1 cellular context compared by ENCODE assay signal in the genomic region with DNA sequence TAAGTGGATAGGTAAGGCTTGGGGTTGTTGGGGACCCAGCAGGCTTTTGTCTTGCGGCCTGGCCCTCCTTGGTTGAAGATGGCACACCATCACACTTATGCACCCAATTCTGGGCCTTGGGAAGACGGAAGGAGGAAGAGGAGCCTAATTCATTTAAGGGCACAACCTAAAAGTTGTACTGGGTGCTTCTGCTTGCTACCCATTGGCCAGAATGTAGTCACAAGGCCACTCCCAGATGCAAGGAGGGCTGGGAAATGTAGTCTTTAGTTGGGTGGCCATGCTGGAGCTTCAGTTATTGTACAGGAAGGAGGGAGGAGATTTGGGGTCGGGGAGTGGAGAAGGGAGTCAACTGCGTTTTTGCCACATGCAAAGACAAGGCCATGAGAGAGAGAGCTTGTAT.
TF ChIP-seq lines count a peak whose summit lies in the region.

No MANE protein-coding gene starts in this region.

TF ChIP-seq in K562, 482 proteins besides CTCF, POLR2A, EP300 and RAD21 (continued from another document):
- TF ChIP-seq ETS1 (conservative IDR thresholded peaks at IDR 0.05; ENCODE audit: control insufficient read depth, low read depth, low read length) (0 out of 2 replicates have a peak, but pooled peaks have one; percentile 38), TFAP4 (CRISPR knock-in tag; IDR thresholded peaks at IDR 0.05; ENCODE audit: borderline replicate concordance) (peak; percentile 17; the same call in 1 of the 2 replicates), TRIM28 (IDR thresholded peaks at IDR 0.05) (no peak), NR4A1 (CRISPR knock-in tag; IDR thresholded peaks at IDR 0.05) (no peak), NR4A1 (tag; IDR thresholded peaks at IDR 0.05) (no peak), SLC30A9 (CRISPR knock-in tag; IDR thresholded peaks at IDR 0.05) (no peak), SIX5 (IDR thresholded peaks at IDR 0.05; ENCODE audit: borderline replicate concordance in 1 of 2, insufficient read depth in 1 of 2, low read depth in 1 of 2, low read length in 2 of 2) (peak; percentile 76 to 78), SMARCB1 (IDR thresholded peaks at IDR 0.05; ENCODE audit: insufficient read length, low read depth) (no peak), CREM (IDR thresholded peaks at IDR 0.05; ENCODE audit: low read depth) (peak; percentile 55), ZNF143 (CRISPR knock-in tag; IDR thresholded peaks at IDR 0.05) (peak; percentile 85), ZC3H8 (IDR thresholded peaks at IDR 0.05) (no peak), ZFPM2 (CRISPR knock-in tag; IDR thresholded peaks at IDR 0.05) (no peak), MGA (IDR thresholded peaks at IDR 0.05) (no peak), RAD51 (IDR thresholded peaks at IDR 0.05; ENCODE audit: borderline replicate concordance, low read depth) (peak; percentile 64; the same call in 1 of the 2 replicates), ELF1 (tag; IDR thresholded peaks at IDR 0.05) (peak; percentile 32; the same call in 1 of the 2 replicates), CUX1 (CRISPR knock-in tag; IDR thresholded peaks at IDR 0.05) (no peak), EHMT2 (IDR thresholded peaks at IDR 0.05) (peak; percentile 26; the same call in 1 of the 2 replicates), HCFC1 (IDR thresholded peaks at IDR 0.05; ENCODE audit: low read depth, low read length) (peak; percentile 89), YY1 (IDR thresholded peaks at IDR 0.05; ENCODE audit: borderline replicate concordance in 1 of 3, control insufficient read depth in 1 of 3, extremely low read depth in 1 of 3, insufficient read depth in 3 of 3, insufficient read length in 1 of 3, insufficient replicate concordance in 2 of 3, low read depth in 1 of 3, low read length in 2 of 3) (peak; percentile 27 to 92 (median 78))
- TF ChIP-seq, protein P1, sequence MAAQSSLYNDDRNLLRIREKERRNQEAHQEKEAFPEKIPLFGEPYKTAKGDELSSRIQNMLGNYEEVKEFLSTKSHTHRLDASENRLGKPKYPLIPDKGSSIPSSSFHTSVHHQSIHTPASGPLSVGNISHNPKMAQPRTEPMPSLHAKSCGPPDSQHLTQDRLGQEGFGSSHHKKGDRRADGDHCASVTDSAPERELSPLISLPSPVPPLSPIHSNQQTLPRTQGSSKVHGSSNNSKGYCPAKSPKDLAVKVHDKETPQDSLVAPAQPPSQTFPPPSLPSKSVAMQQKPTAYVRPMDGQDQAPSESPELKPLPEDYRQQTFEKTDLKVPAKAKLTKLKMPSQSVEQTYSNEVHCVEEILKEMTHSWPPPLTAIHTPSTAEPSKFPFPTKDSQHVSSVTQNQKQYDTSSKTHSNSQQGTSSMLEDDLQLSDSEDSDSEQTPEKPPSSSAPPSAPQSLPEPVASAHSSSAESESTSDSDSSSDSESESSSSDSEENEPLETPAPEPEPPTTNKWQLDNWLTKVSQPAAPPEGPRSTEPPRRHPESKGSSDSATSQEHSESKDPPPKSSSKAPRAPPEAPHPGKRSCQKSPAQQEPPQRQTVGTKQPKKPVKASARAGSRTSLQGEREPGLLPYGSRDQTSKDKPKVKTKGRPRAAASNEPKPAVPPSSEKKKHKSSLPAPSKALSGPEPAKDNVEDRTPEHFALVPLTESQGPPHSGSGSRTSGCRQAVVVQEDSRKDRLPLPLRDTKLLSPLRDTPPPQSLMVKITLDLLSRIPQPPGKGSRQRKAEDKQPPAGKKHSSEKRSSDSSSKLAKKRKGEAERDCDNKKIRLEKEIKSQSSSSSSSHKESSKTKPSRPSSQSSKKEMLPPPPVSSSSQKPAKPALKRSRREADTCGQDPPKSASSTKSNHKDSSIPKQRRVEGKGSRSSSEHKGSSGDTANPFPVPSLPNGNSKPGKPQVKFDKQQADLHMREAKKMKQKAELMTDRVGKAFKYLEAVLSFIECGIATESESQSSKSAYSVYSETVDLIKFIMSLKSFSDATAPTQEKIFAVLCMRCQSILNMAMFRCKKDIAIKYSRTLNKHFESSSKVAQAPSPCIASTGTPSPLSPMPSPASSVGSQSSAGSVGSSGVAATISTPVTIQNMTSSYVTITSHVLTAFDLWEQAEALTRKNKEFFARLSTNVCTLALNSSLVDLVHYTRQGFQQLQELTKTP (IDR thresholded peaks at IDR 0.05; ENCODE audit: low read depth in 1 of 2, partially characterized antibody in 2 of 2), result peak in 1 of 2 experiments; percentile 50
- TF ChIP-seq, protein P2, sequence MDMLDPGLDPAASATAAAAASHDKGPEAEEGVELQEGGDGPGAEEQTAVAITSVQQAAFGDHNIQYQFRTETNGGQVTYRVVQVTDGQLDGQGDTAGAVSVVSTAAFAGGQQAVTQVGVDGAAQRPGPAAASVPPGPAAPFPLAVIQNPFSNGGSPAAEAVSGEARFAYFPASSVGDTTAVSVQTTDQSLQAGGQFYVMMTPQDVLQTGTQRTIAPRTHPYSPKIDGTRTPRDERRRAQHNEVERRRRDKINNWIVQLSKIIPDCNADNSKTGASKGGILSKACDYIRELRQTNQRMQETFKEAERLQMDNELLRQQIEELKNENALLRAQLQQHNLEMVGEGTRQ (CRISPR knock-in tag; IDR thresholded peaks at IDR 0.05), result peak; percentile 89
